ENCODE assay signal across 1 cellular context in the genomic region with DNA sequence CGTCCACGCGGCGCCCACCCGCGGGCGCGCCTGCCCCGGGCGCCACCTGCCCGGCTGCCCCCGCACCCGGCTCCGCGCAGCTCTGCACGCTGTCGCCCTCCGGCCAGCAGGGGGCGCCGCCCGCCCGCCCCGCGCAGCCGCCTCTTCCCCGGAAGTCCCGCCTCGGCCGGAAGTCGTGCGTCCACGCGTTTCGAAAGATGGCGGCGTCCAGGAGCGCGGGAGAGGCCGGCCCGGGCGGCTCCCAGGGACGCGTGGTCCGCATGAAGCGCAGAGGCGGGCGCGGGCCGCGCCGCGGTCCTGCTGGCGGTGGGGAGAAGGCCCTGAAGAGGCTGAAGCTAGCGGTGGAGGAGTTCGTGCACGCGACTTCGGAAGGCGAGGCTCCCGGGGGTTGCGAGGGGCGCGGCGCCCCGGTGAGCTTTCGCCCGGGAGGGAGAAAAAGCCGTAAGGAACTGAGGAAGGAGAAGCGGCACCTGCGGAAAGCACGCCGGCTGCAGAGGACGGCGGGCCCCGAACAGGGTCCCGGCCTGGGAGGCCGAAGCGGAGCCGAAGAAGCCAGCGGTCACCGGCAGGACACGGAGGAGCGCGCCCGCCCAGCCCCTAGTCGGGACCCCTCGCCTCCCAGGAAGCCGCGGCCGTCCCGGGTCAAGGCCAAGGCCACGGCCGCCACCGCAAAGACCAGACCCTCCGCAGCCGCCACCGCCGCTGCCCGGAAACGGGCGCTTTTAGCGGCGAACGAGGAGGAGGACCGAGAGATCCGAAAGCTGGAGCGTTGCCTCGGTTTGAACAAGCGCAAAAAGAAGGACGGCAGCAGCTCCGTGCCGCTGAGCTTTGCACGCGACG.
TF ChIP-seq lines count a peak whose summit lies in the region.

A gene with protein sequence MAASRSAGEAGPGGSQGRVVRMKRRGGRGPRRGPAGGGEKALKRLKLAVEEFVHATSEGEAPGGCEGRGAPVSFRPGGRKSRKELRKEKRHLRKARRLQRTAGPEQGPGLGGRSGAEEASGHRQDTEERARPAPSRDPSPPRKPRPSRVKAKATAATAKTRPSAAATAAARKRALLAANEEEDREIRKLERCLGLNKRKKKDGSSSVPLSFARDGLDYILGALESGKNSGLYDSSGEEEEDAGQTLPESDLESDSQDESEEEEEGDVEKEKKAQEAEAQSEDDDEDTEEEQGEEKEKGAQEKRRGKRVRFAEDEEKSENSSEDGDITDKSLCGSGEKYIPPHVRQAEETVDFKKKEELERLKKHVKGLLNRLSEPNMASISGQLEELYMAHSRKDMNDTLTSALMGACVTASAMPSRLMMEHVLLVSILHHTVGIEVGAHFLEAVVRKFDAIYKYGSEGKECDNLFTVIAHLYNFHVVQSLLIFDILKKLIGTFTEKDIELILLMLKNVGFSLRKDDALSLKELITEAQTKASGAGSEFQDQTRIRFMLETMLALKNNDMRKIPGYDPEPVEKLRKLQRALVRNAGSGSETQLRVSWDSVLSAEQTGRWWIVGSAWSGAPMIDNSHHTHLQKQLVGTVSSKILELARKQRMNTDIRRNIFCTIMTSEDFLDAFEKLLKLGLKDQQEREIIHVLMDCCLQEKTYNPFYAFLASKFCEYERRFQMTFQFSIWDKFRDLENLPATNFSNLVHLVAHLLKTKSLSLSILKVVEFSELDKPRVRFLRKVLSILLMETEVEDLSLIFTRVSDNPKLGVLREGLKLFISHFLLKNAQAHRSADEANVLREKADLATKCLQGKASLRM (plus strand): TSS at position 172 of the 840 bp plus-strand sequence. CDS start 26 bp downstream, at position 198.

TF ChIP-seq in HepG2, 621 proteins besides CTCF, POLR2A, EP300 and RAD21 (continued from another document and continues in another):
- TF ChIP-seq, protein P1, sequence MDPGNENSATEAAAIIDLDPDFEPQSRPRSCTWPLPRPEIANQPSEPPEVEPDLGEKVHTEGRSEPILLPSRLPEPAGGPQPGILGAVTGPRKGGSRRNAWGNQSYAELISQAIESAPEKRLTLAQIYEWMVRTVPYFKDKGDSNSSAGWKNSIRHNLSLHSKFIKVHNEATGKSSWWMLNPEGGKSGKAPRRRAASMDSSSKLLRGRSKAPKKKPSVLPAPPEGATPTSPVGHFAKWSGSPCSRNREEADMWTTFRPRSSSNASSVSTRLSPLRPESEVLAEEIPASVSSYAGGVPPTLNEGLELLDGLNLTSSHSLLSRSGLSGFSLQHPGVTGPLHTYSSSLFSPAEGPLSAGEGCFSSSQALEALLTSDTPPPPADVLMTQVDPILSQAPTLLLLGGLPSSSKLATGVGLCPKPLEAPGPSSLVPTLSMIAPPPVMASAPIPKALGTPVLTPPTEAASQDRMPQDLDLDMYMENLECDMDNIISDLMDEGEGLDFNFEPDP (CRISPR knock-in tag; conservative IDR thresholded peaks at IDR 0.05), result no peak
- TF ChIP-seq, protein P2, sequence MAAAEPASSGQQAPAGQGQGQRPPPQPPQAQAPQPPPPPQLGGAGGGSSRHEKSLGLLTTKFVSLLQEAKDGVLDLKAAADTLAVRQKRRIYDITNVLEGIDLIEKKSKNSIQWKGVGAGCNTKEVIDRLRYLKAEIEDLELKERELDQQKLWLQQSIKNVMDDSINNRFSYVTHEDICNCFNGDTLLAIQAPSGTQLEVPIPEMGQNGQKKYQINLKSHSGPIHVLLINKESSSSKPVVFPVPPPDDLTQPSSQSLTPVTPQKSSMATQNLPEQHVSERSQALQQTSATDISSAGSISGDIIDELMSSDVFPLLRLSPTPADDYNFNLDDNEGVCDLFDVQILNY (CRISPR knock-in tag; conservative IDR thresholded peaks at IDR 0.05), result peak; percentile 87
- TF ChIP-seq REXO4 (CRISPR knock-in tag; IDR thresholded peaks at IDR 0.05; ENCODE audit: borderline replicate concordance), result no peak
- no peak for TF ChIP-seq ZNF333 (CRISPR knock-in tag; IDR thresholded peaks at IDR 0.05; ENCODE audit: borderline replicate concordance)
- TF ChIP-seq, protein P3, sequence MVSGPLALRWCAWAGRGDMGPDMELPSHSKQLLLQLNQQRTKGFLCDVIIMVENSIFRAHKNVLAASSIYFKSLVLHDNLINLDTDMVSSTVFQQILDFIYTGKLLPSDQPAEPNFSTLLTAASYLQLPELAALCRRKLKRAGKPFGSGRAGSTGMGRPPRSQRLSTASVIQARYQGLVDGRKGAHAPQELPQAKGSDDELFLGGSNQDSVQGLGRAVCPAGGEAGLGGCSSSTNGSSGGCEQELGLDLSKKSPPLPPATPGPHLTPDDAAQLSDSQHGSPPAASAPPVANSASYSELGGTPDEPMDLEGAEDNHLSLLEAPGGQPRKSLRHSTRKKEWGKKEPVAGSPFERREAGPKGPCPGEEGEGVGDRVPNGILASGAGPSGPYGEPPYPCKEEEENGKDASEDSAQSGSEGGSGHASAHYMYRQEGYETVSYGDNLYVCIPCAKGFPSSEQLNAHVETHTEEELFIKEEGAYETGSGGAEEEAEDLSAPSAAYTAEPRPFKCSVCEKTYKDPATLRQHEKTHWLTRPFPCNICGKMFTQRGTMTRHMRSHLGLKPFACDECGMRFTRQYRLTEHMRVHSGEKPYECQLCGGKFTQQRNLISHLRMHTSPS (CRISPR knock-in tag; IDR thresholded peaks at IDR 0.05; ENCODE audit: low read depth), result 0 out of 2 replicates have a peak, but pooled peaks have one; percentile 25
- TF ChIP-seq, protein P4, sequence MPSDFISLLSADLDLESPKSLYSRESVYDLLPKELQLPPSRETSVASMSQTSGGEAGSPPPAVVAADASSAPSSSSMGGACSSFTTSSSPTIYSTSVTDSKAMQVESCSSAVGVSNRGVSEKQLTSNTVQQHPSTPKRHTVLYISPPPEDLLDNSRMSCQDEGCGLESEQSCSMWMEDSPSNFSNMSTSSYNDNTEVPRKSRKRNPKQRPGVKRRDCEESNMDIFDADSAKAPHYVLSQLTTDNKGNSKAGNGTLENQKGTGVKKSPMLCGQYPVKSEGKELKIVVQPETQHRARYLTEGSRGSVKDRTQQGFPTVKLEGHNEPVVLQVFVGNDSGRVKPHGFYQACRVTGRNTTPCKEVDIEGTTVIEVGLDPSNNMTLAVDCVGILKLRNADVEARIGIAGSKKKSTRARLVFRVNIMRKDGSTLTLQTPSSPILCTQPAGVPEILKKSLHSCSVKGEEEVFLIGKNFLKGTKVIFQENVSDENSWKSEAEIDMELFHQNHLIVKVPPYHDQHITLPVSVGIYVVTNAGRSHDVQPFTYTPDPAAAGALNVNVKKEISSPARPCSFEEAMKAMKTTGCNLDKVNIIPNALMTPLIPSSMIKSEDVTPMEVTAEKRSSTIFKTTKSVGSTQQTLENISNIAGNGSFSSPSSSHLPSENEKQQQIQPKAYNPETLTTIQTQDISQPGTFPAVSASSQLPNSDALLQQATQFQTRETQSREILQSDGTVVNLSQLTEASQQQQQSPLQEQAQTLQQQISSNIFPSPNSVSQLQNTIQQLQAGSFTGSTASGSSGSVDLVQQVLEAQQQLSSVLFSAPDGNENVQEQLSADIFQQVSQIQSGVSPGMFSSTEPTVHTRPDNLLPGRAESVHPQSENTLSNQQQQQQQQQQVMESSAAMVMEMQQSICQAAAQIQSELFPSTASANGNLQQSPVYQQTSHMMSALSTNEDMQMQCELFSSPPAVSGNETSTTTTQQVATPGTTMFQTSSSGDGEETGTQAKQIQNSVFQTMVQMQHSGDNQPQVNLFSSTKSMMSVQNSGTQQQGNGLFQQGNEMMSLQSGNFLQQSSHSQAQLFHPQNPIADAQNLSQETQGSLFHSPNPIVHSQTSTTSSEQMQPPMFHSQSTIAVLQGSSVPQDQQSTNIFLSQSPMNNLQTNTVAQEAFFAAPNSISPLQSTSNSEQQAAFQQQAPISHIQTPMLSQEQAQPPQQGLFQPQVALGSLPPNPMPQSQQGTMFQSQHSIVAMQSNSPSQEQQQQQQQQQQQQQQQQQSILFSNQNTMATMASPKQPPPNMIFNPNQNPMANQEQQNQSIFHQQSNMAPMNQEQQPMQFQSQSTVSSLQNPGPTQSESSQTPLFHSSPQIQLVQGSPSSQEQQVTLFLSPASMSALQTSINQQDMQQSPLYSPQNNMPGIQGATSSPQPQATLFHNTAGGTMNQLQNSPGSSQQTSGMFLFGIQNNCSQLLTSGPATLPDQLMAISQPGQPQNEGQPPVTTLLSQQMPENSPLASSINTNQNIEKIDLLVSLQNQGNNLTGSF (CRISPR knock-in tag; IDR thresholded peaks at IDR 0.05), result peak; percentile 65; the same call in 1 of the 2 replicates
- TF ChIP-seq, protein P5, sequence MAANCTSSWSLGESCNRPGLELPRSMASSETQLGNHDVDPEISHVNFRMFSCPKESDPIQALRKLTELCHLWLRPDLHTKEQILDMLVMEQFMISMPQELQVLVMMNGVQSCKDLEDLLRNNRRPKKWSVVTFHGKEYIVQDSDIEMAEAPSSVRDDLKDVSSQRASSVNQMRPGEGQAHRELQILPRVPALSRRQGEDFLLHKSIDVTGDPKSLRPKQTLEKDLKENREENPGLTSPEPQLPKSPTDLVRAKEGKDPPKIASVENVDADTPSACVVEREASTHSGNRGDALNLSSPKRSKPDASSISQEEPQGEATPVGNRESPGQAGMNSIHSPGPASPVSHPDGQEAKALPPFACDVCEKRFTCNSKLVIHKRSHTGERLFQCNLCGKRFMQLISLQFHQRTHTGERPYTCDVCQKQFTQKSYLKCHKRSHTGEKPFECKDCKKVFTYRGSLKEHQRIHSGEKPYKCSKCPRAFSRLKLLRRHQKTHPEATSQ (CRISPR knock-in tag; IDR thresholded peaks at IDR 0.05; ENCODE audit: borderline replicate concordance), result peak; percentile 68; the same call in 1 of the 2 replicates
- TF ChIP-seq ZNF557 (CRISPR knock-in tag; IDR thresholded peaks at IDR 0.05), result no peak
- TF ChIP-seq POGZ (CRISPR knock-in tag; IDR thresholded peaks at IDR 0.05), result peak; percentile 74
- TF ChIP-seq, protein P6, sequence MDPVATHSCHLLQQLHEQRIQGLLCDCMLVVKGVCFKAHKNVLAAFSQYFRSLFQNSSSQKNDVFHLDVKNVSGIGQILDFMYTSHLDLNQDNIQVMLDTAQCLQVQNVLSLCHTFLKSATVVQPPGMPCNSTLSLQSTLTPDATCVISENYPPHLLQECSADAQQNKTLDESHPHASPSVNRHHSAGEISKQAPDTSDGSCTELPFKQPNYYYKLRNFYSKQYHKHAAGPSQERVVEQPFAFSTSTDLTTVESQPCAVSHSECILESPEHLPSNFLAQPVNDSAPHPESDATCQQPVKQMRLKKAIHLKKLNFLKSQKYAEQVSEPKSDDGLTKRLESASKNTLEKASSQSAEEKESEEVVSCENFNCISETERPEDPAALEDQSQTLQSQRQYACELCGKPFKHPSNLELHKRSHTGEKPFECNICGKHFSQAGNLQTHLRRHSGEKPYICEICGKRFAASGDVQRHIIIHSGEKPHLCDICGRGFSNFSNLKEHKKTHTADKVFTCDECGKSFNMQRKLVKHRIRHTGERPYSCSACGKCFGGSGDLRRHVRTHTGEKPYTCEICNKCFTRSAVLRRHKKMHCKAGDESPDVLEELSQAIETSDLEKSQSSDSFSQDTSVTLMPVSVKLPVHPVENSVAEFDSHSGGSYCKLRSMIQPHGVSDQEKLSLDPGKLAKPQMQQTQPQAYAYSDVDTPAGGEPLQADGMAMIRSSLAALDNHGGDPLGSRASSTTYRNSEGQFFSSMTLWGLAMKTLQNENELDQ (CRISPR knock-in tag; IDR thresholded peaks at IDR 0.05; ENCODE audit: borderline replicate concordance), result no peak
- TF ChIP-seq RAD51 (IDR thresholded peaks at IDR 0.05; ENCODE audit: borderline replicate concordance), result no peak
- no peak for TF ChIP-seq KDM1A (CRISPR knock-in tag; IDR thresholded peaks at IDR 0.05)
- TF ChIP-seq, protein P7, sequence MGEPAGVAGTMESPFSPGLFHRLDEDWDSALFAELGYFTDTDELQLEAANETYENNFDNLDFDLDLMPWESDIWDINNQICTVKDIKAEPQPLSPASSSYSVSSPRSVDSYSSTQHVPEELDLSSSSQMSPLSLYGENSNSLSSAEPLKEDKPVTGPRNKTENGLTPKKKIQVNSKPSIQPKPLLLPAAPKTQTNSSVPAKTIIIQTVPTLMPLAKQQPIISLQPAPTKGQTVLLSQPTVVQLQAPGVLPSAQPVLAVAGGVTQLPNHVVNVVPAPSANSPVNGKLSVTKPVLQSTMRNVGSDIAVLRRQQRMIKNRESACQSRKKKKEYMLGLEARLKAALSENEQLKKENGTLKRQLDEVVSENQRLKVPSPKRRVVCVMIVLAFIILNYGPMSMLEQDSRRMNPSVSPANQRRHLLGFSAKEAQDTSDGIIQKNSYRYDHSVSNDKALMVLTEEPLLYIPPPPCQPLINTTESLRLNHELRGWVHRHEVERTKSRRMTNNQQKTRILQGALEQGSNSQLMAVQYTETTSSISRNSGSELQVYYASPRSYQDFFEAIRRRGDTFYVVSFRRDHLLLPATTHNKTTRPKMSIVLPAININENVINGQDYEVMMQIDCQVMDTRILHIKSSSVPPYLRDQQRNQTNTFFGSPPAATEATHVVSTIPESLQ (CRISPR knock-in tag; conservative IDR thresholded peaks at IDR 0.05), result no peak; the same call in 1 of the 2 replicates
- TF ChIP-seq KLF15 (CRISPR knock-in tag; IDR thresholded peaks at IDR 0.05; ENCODE audit: borderline replicate concordance), result 0 out of 2 replicates have a peak, but pooled peaks have one; percentile 57
- TF ChIP-seq KDM5B (CRISPR knock-in tag; IDR thresholded peaks at IDR 0.05; ENCODE audit: borderline replicate concordance), result peak; percentile 58; the same call in 1 of the 2 replicates
- TF ChIP-seq FOXC1 (CRISPR knock-in tag; IDR thresholded peaks at IDR 0.05; ENCODE audit: borderline replicate concordance), result 0 out of 2 replicates have a peak, but pooled peaks have one; percentile 48
- TF ChIP-seq ZNF552 (CRISPR knock-in tag; IDR thresholded peaks at IDR 0.05; ENCODE audit: borderline replicate concordance), result 0 out of 2 replicates have a peak, but pooled peaks have one; percentile 63
- TF ChIP-seq NFRKB (IDR thresholded peaks at IDR 0.05), result no peak
- TF ChIP-seq, protein P8, sequence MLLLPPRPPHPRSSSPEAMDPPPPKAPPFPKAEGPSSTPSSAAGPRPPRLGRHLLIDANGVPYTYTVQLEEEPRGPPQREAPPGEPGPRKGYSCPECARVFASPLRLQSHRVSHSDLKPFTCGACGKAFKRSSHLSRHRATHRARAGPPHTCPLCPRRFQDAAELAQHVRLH (CRISPR knock-in tag; IDR thresholded peaks at IDR 0.05; ENCODE audit: borderline replicate concordance, low read depth), result 0 out of 2 replicates have a peak, but pooled peaks have one; percentile 60
- TF ChIP-seq TBX3 (IDR thresholded peaks at IDR 0.05; ENCODE audit: borderline replicate concordance), result no peak
